Comparison of ENCODE assay signal across 1 cellular context in the genomic region with DNA sequence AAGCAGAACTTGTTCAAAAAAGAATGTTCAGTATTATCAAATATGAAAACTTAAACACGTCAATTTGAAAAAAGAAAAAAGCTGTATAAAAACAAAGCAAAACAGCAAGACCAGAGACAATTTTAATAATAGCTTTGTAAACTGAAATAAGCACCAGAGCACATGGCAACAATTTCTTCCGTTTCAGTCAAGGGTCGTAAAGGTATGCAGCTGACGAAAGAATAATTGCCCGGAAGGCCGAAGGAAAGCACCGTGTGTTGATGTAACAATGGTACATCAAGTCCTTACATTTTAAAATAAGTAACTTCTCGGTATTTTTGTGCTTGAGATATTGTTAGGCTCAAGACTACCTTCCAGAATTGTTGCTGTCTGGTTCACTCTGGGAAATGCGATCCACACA.
A peak's percentile ranks its signal among the peaks of the same experiment; 100 is the strongest.
TF ChIP-seq lines count a peak whose summit lies in the region.

No MANE protein-coding gene starts in this region.

TF ChIP-seq in HepG2, 621 proteins besides CTCF, POLR2A, EP300 and RAD21:
- TF ChIP-seq RBM22 (optimal IDR thresholded peaks at IDR 0.05; ENCODE audit: low read length), result no peak
- TF ChIP-seq KLF12 (CRISPR knock-in tag; IDR thresholded peaks at IDR 0.05; ENCODE audit: borderline replicate concordance), result no peak
- TF ChIP-seq, protein P1, sequence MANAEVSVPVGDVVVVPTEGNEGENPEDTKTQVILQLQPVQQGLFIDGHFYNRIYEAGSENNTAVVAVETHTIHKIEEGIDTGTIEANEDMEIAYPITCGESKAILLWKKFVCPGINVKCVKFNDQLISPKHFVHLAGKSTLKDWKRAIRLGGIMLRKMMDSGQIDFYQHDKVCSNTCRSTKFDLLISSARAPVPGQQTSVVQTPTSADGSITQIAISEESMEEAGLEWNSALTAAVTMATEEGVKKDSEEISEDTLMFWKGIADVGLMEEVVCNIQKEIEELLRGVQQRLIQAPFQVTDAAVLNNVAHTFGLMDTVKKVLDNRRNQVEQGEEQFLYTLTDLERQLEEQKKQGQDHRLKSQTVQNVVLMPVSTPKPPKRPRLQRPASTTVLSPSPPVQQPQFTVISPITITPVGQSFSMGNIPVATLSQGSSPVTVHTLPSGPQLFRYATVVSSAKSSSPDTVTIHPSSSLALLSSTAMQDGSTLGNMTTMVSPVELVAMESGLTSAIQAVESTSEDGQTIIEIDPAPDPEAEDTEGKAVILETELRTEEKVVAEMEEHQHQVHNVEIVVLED (CRISPR knock-in tag; IDR thresholded peaks at IDR 0.05; ENCODE audit: borderline replicate concordance), result no peak
- TF ChIP-seq, protein P2, sequence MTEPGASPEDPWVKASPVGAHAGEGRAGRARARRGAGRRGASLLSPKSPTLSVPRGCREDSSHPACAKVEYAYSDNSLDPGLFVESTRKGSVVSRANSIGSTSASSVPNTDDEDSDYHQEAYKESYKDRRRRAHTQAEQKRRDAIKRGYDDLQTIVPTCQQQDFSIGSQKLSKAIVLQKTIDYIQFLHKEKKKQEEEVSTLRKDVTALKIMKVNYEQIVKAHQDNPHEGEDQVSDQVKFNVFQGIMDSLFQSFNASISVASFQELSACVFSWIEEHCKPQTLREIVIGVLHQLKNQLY (CRISPR knock-in tag; IDR thresholded peaks at IDR 0.05), result no peak
- no peak for TF ChIP-seq ZNF746 (CRISPR knock-in tag; IDR thresholded peaks at IDR 0.05)
- TF ChIP-seq HDAC2 (CRISPR knock-in tag; IDR thresholded peaks at IDR 0.05), result no peak
- TF ChIP-seq KLF15 (CRISPR knock-in tag; IDR thresholded peaks at IDR 0.05; ENCODE audit: borderline replicate concordance), result no peak
- TF ChIP-seq, protein P3, sequence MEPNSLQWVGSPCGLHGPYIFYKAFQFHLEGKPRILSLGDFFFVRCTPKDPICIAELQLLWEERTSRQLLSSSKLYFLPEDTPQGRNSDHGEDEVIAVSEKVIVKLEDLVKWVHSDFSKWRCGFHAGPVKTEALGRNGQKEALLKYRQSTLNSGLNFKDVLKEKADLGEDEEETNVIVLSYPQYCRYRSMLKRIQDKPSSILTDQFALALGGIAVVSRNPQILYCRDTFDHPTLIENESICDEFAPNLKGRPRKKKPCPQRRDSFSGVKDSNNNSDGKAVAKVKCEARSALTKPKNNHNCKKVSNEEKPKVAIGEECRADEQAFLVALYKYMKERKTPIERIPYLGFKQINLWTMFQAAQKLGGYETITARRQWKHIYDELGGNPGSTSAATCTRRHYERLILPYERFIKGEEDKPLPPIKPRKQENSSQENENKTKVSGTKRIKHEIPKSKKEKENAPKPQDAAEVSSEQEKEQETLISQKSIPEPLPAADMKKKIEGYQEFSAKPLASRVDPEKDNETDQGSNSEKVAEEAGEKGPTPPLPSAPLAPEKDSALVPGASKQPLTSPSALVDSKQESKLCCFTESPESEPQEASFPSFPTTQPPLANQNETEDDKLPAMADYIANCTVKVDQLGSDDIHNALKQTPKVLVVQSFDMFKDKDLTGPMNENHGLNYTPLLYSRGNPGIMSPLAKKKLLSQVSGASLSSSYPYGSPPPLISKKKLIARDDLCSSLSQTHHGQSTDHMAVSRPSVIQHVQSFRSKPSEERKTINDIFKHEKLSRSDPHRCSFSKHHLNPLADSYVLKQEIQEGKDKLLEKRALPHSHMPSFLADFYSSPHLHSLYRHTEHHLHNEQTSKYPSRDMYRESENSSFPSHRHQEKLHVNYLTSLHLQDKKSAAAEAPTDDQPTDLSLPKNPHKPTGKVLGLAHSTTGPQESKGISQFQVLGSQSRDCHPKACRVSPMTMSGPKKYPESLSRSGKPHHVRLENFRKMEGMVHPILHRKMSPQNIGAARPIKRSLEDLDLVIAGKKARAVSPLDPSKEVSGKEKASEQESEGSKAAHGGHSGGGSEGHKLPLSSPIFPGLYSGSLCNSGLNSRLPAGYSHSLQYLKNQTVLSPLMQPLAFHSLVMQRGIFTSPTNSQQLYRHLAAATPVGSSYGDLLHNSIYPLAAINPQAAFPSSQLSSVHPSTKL (CRISPR knock-in tag; IDR thresholded peaks at IDR 0.05), result 0 out of 2 replicates have a peak, but pooled peaks have one; percentile 18
- no peak for TF ChIP-seq ZNF558 (CRISPR knock-in tag; IDR thresholded peaks at IDR 0.05; ENCODE audit: borderline replicate concordance)
- no peak for TF ChIP-seq ZBTB20 (CRISPR knock-in tag; IDR thresholded peaks at IDR 0.05; ENCODE audit: borderline replicate concordance, low read depth)
- no peak for TF ChIP-seq CENPT (CRISPR knock-in tag; IDR thresholded peaks at IDR 0.05; ENCODE audit: low read depth)
- TF ChIP-seq NFIC (IDR thresholded peaks at IDR 0.05; ENCODE audit: low read length), result no peak
- TF ChIP-seq ATF4 (CRISPR knock-in tag; IDR thresholded peaks at IDR 0.05), result peak in 1 of 2 experiments; percentile 53; a peak in 1 of 4 replicates
- no peak for TF ChIP-seq ZEB1 (IDR thresholded peaks at IDR 0.05; ENCODE audit: insufficient replicate concordance, low read depth)
- TF ChIP-seq SAP130 (CRISPR knock-in tag; IDR thresholded peaks at IDR 0.05; ENCODE audit: low read depth), result peak; percentile 50
